8 cellular contexts compared by ENCODE assay signal in genomic region chr17:27559996-27560481, GRCh38.
A peak's percentile ranks its signal among the peaks of the same experiment; 100 is the strongest.
DNase-seq lines count a peak whose midpoint lies in the region; TF ChIP-seq lines count a peak whose summit lies in the region.

No MANE protein-coding gene starts in this region.

- H3K27ac Mint-ChIP-seq in osteocyte (ENCODE audit: unreplicated experiment) = peak overlapping the region; percentile 87

- H3K27me3 ChIP-seq in esophagus squamous epithelium = no peaks in the 10 kb centered on the region

- peak overlapping the region; percentile 32 to 83 (median 68) for H3K27ac ChIP-seq in esophagus squamous epithelium

- H3K36me3 Mint-ChIP-seq in osteocyte (ENCODE audit: unreplicated experiment) = peaks cover 12% of the 10 kb centered on the region

- H3K4me1 ChIP-seq in esophagus squamous epithelium = peaks cover 11 to 23% (median 22%) of the 10 kb centered on the region in 3 donors

- peak overlapping the region in 3 of 4 donors; percentile 11 to 44 (median 24) for H3K4me3 ChIP-seq in esophagus squamous epithelium

- TF ChIP-seq CTCF in esophagus squamous epithelium (IDR thresholded peaks at IDR 0.05) = no peak
- TF ChIP-seq CTCF in osteocyte (IDR thresholded peaks at IDR 0.05) = no peak
- TF ChIP-seq CTCF in GM13976 (IDR thresholded peaks at IDR 0.05; ENCODE audit: borderline replicate concordance, control extremely low read depth, extremely low read depth, insufficient read depth, missing control alignments) = no peak

- no peaks in the 10 kb centered on the region for H3K9me3 Mint-ChIP-seq in osteocyte (ENCODE audit: unreplicated experiment)

- TF ChIP-seq POLR2A in esophagus squamous epithelium (IDR thresholded peaks at IDR 0.05) = no peak

- peaks cover 38% of the 10 kb centered on the region for H3K4me1 Mint-ChIP-seq in osteocyte (ENCODE audit: unreplicated experiment)

- peak; percentile 48 for DNase-seq in CD1c-positive myeloid dendritic cell (ENCODE audit: extremely low spot score)
- DNase-seq in NCI-H345 (lab: John Stamatoyannopoulos, UW) = peak; percentile 12
- no peak for DNase-seq in esophagus squamous epithelium (lab: John Stamatoyannopoulos, UW)
- DNase-seq in osteocyte (ENCODE audit: extremely low spot score, unreplicated experiment) = no peak
- no peak for DNase-seq in D341Med (ENCODE audit: low spot score)
- DNase-seq in GM13976 (ENCODE audit: low spot score) = no peak
- DNase-seq in retina = no peak
- no peak for DNase-seq in T-helper 1 cell

- no peaks in the 10 kb centered on the region for H3K9me3 ChIP-seq in esophagus squamous epithelium

- 13 to 21% methylated on average over 9 to 11 of the region's 11 CpGs for WGBS in esophagus squamous epithelium, 2 donors

- H3K36me3 ChIP-seq in esophagus squamous epithelium = peaks cover 0 to 47% (median 0%) of the 10 kb centered on the region in 3 donors

- no peaks in the 10 kb centered on the region for H3K27me3 Mint-ChIP-seq in osteocyte (ENCODE audit: unreplicated experiment)

- intact Hi-C loops in esophagus squamous epithelium (cut with DNase I) = no loop called here

- in situ Hi-C loops in GM13976 (cut with MboI; ENCODE audit: low sequenced_read_pairs, unreplicated experiment) = loop anchor here (10.0 kb wide), 1 partner anchor 65 kb away; no protein-coding TSS in a partner anchor

- peak overlapping the region; percentile 24 for H3K4me3 Mint-ChIP-seq in osteocyte (ENCODE audit: unreplicated experiment)

Comparison
In these comparisons a context has a peak if more than half of its experiments do, and no peak if none do; other contexts are left out.
1. DNase-seq: peak in CD1c-positive myeloid dendritic cell (single experiment) and NCI-H345 (single experiment); none in esophagus squamous epithelium (single experiment), osteocyte (single experiment), D341Med (single experiment), GM13976 (single experiment), retina (single experiment) and T-helper 1 cell (0 of 5).